In the genomic region with DNA sequence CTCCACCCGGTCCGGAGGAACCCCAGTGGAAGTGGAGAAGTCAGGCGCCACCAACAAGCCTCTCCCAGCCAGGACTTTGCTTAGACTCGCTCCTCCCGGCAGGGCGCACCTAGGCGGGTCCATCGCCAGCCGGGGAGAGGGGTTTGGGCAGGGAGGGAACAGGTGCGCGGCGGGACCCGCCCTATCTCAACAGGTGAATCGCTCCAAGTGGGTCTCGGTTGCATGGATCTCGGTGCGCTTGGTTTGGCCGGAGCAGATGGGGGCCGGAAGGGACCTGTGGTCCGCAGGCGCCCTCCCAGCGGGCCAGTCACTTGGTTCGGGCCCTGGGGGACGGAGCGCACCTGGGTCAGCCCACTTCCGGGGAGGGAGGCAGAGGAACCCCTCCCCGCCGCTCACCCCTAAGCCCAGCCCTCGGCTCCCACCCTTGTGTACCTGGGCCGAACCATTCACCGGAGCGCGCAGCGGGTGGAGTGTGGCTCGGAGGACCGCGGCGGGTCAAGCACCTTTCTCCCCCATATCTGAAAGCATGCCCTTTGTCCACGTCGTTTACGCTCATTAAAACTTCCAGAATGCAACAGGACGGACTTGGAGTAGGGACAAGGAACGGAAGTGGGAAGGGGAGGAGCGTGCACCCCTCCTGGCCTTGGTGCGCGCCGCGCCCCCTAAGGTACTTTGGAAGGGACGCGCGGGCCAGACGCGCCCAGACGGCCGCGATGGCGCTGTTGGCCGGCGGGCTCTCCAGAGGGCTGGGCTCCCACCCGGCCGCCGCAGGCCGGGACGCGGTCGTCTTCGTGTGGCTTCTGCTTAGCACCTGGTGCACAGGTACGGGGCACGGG, we compare ENCODE assay signal across 8 cellular contexts. TPM values are rescaled to one million over a fixed set of nuclear protein-coding genes. Genes with fewer than 3 reads are reported as not detected.
DNase-seq lines count a peak whose midpoint lies in the region; ATAC-seq and TF ChIP-seq lines count a peak whose summit lies in the region.

A gene with protein sequence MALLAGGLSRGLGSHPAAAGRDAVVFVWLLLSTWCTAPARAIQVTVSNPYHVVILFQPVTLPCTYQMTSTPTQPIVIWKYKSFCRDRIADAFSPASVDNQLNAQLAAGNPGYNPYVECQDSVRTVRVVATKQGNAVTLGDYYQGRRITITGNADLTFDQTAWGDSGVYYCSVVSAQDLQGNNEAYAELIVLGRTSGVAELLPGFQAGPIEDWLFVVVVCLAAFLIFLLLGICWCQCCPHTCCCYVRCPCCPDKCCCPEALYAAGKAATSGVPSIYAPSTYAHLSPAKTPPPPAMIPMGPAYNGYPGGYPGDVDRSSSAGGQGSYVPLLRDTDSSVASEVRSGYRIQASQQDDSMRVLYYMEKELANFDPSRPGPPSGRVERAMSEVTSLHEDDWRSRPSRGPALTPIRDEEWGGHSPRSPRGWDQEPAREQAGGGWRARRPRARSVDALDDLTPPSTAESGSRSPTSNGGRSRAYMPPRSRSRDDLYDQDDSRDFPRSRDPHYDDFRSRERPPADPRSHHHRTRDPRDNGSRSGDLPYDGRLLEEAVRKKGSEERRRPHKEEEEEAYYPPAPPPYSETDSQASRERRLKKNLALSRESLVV (plus strand): TSS at position 693 of the 836 bp plus-strand sequence. CDS start 21 bp downstream, at position 714.

- H3K36me3 ChIP-seq in heart right ventricle, result no peaks in the 10 kb centered on the region

- ATAC-seq in GM18861 (IDR thresholded peaks at IDR 0.05; ENCODE audit: unreplicated experiment), result peak; percentile 62
- peak; percentile 75 for ATAC-seq in HG03025 (IDR thresholded peaks at IDR 0.05; ENCODE audit: low FRiP score, unreplicated experiment)
- ATAC-seq in activated T-cell treated with anti-CD3 and anti-CD28 coated beads, Interleukin-2, amount 50 U/mL, for 72 hours (replicated peaks in 1 of 2), result peak; percentile 93
- ATAC-seq in heart right ventricle, result peak; percentile 74 to 91 (median 86)

- peaks cover 0 to 16% (median 0%) of the 10 kb centered on the region in 11 donors for H3K9me3 ChIP-seq in heart right ventricle

- peaks cover 25% of the 10 kb centered on the region for H3K27me3 Mint-ChIP-seq in activated T-cell treated with anti-CD3 and anti-CD28 coated beads, Interleukin-2, amount 50 U/mL, for 72 hours (ENCODE audit: low read depth)

- peak; percentile 97 for DNase-seq in NCI-H510A (lab: John Stamatoyannopoulos, UW)
- DNase-seq in activated T-cell treated with anti-CD3 and anti-CD28 coated beads, Interleukin-2, amount 50 U/mL, for 72 hours, result peak; percentile 85 to 86
- DNase-seq in heart right ventricle, result peak in 1 of 2 donors; percentile 41
- peak; percentile 91 for DNase-seq in retina
- DNase-seq in anterior cingulate cortex (lab: John Stamatoyannopoulos, UW), result no peak
- no peak for DNase-seq in hepatic stellate cell (ENCODE audit: low spot score)

- TF ChIP-seq CTCF in heart right ventricle (IDR thresholded peaks at IDR 0.05), result no peak

- H3K4me1 Mint-ChIP-seq in activated T-cell treated with anti-CD3 and anti-CD28 coated beads, Interleukin-2, amount 50 U/mL, for 72 hours (ENCODE audit: low read depth), result peaks cover 34% of the 10 kb centered on the region

- peak within 1 kb of the TSS; percentile 29 to 87 (median 74) for H3K27ac ChIP-seq in heart right ventricle

- H3K4me1 ChIP-seq in heart right ventricle, result peaks cover 0 to 34% (median 18%) of the 10 kb centered on the region in 9 donors

- H3K27me3 ChIP-seq in heart right ventricle, result peaks cover 10 to 53% (median 35%) of the 10 kb centered on the region in 7 donors

- H3K4me3 ChIP-seq in heart right ventricle, result peak within 1 kb of the TSS; percentile 35 to 68 (median 60)

- intact Hi-C loops in heart right ventricle (cut with DNase I), result loop anchor here in 1 of 10 donors (5.0 kb wide), 1 partner anchor 96 kb away; a partner anchor contains a TSS

- WGBS in heart right ventricle, 2 donors, result 0 to 1% methylated on average over 69 of the region's 69 CpGs

- H3K4me3 Mint-ChIP-seq in activated T-cell treated with anti-CD3 and anti-CD28 coated beads, Interleukin-2, amount 50 U/mL, for 72 hours, result peak within 1 kb of the TSS; percentile 90 to 96

- peaks cover 8 to 10% of the 10 kb centered on the region in 2 donors for H3K36me3 Mint-ChIP-seq in activated T-cell treated with anti-CD3 and anti-CD28 coated beads, Interleukin-2, amount 50 U/mL, for 72 hours (ENCODE audit: insufficient read depth in 2 of 2)

- peak within 1 kb of the TSS; percentile 92 for H3K27ac Mint-ChIP-seq in activated T-cell treated with anti-CD3 and anti-CD28 coated beads, Interleukin-2, amount 50 U/mL, for 72 hours

- peaks cover 0 to 5% of the 10 kb centered on the region in 2 donors for H3K9me3 Mint-ChIP-seq in activated T-cell treated with anti-CD3 and anti-CD28 coated beads, Interleukin-2, amount 50 U/mL, for 72 hours

RNA-seq across cellular contexts. Expression of the gene that starts here (rescaled TPM):
- 10 to 100 TPM; 24.2 to 41.1 TPM for total RNA-seq in activated T-cell treated with anti-CD3 and anti-CD28 coated beads, Interleukin-2, amount 50 U/mL, for 72 hours
- total RNA-seq in heart right ventricle, result 1 to 10 TPM; 3.2 to 8.7 (median 5.2) TPM
- polyA plus RNA-seq in heart right ventricle, result 10 to 100 TPM; 10.2 to 10.4 TPM

Comparison
In these comparisons a context has a peak if more than half of its experiments do, and no peak if none do; other contexts are left out.
1. DNase-seq: peak in NCI-H510A (single experiment), activated T-cell treated with anti-CD3 and anti-CD28 coated beads, Interleukin-2, amount 50 U/mL, for 72 hours (2 of 2) and retina (single experiment); none in anterior cingulate cortex (0 of 58) and hepatic stellate cell (single experiment).
2. Peak in every context shown above with its lines, with median percentiles within 50 percentile points of each other: ATAC-seq.